ENCODE assay signal across 7 cellular contexts in genomic region chr14:56117765-56118610, GRCh38. TPM values are rescaled to one million over a fixed set of nuclear protein-coding genes. Genes with fewer than 3 reads are reported as not detected.
DNase-seq lines count a peak whose midpoint lies in the region; ATAC-seq lines count a peak whose summit lies in the region.

Gene PELI2, plus strand, starts transcription at chr14:56118411. Its CDS starts 250 bp downstream, at chr14:56118661.

- peak; percentile 13 for DNase-seq in NCI-H226
- DNase-seq in activated CD4-positive, alpha-beta T cell treated with anti-CD3 and anti-CD28 coated beads for 24 hours (ENCODE audit: low read depth in 2 of 2): peak; percentile 44 to 59
- DNase-seq in cerebellum (ENCODE audit: low spot score): peak; percentile 82
- DNase-seq in kidney glomerular epithelial cell (lab: John Stamatoyannopoulos, UW): peak; percentile 36
- DNase-seq in stimulated activated CD4-positive, alpha-beta T cell treated with anti-CD3 and anti-CD28 coated beads, Interleukin-15, amount 100 ng/mL, for 24 hours: peak; percentile 77

- ATAC-seq in GM18861 (IDR thresholded peaks at IDR 0.05; ENCODE audit: unreplicated experiment) (peak; percentile 61), HG03095 (IDR thresholded peaks at IDR 0.05; ENCODE audit: unreplicated experiment) (peak; percentile 69)

RNA-seq across cellular contexts. Expression of gene PELI2, which starts in this region (rescaled TPM):
- total RNA-seq in cerebellum: 55.0 TPM

Comparison
In these comparisons a context has a peak if more than half of its experiments do, and no peak if none do; other contexts are left out.
1. Peak in every context shown above with its lines: DNase-seq and ATAC-seq.
2. DNase-seq: peak in every context shown above with its lines; median percentile 82 in cerebellum; 77 in stimulated activated CD4-positive, alpha-beta T cell treated with anti-CD3 and anti-CD28 coated beads, Interleukin-15, amount 100 ng/mL, for 24 hours; 52 in activated CD4-positive, alpha-beta T cell treated with anti-CD3 and anti-CD28 coated beads for 24 hours; 36 in kidney glomerular epithelial cell; 13 in NCI-H226.